ENCODE assay signal across 12 cellular contexts in the genomic region with DNA sequence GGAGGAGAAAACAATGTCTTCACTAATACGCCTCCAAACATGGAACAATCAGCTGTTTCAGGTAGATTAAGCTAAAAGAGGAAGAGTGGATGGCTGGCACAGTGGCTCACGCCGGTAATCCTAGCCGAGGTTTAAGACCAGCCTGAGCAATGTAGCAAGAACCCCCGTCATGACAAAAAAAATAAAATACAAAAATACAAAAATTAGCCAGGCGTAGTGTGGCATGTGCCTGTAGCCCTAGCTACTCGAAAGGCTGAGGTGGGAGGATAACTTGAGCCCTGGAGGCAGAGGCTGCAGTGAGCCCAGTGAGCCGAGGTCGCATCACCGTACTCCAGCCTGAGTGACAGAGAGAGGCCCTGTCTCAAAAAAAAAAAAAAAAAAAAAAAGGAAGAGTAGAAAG. TPM values are rescaled to one million over a fixed set of nuclear protein-coding genes. Genes with fewer than 3 reads are reported as not detected.
A peak's percentile ranks its signal among the peaks of the same experiment; 100 is the strongest.
DNase-seq lines count a peak whose midpoint lies in the region; ATAC-seq and TF ChIP-seq lines count a peak whose summit lies in the region.
"Had no signal": no experiment of that assay in that cellular context is flagged by ENCODE, and none has a peak within 500 bp of the region (broad histone marks: within the 10 kb centered on the region; RNA-seq: fewer than 3 reads in every experiment).

No MANE protein-coding gene starts in this region.

- peak overlapping the region; percentile 87 for H3K4me3 Mint-ChIP-seq in Calu3 (ENCODE audit: low read depth, unreplicated experiment)
- peak overlapping the region; percentile 79 for H3K4me3 Mint-ChIP-seq in activated CD8-positive, alpha-beta T cell treated with anti-CD3 and anti-CD28 coated beads, Interleukin-2, amount 10 ng/mL, durations not matched to agents 7 days and 5 days
- peak overlapping the region; percentile 67 for H3K4me3 Mint-ChIP-seq in natural killer cell treated with Interleukin-12 subunit alpha and Interleukin-12 subunit beta and Interleukin-15 and Interleukin-18, amount 100 ng/mL, for 72 hours

- CTCF ChIA-PET in Calu3 (lab: Charles Lee) (interaction anchor here (0.6 to 1.2 kb wide), 5 partner anchors 35 to 436 kb away, joined by 3 to 6 read pairs (median 4); no protein-coding TSS in a partner anchor), HEK293 (lab: Yijun Ruan, JAX) (interaction anchor here (0.6 to 0.8 kb wide), 4 partner anchors 12 to 278 kb away, joined by 3 to 5 read pairs (median 4); no protein-coding TSS in a partner anchor)
- CTCF ChIA-PET in activated CD8-positive, alpha-beta T cell treated with anti-CD3 and anti-CD28 coated beads, Interleukin-2, amount 10 ng/mL, durations not matched to agents 7 days and 5 days (lab: Charles Lee), result interaction anchor here (1.4 kb wide), 1 partner anchor 35 kb away, joined by 3 read pairs; no protein-coding TSS in a partner anchor

- intact Hi-C loops in Calu3 (cut with micrococcal nuclease; ENCODE audit: unreplicated experiment) (loop anchor here (2.0 to 10.0 kb wide), 2 partner anchors 320 to 416 kb away; no protein-coding TSS in a partner anchor), left ventricle myocardium inferior (cut with micrococcal nuclease) (loop anchor here (10.0 kb wide), 1 partner anchor 316 kb away; no protein-coding TSS in a partner anchor)

- DNase-seq in Calu3 (no peak), dermis blood vessel endothelial cell (no peak), left ventricle myocardium inferior (no peak), RKO (ENCODE audit: low spot score) (no peak)
- no peak for DNase-seq in activated CD8-positive, alpha-beta T cell treated with anti-CD3 and anti-CD28 coated beads, Interleukin-2, amount 10 ng/mL, durations not matched to agents 7 days and 5 days
- DNase-seq in natural killer cell treated with Interleukin-12 subunit alpha and Interleukin-12 subunit beta and Interleukin-15 and Interleukin-18, amount 100 ng/mL, for 72 hours (ENCODE audit: low spot score), result no peak
- DNase-seq: GDM1, NCI-H187 treated with DMSO at 0.1 percent for 48 hours had no signal

- H3K4me1 ChIP-seq in HEK293 (ENCODE audit: control insufficient read depth, insufficient read depth, low read length) (peaks cover 9% of the 10 kb centered on the region), left ventricle myocardium inferior (peaks cover 43% of the 10 kb centered on the region)

- H3K9me3 ChIP-seq in HEK293 (ENCODE audit: control insufficient read depth, insufficient read depth, low read depth, low read length), result no peaks in the 10 kb centered on the region
- H3K9me3 ChIP-seq in left ventricle myocardium inferior (replicated peaks), result no peaks in the 10 kb centered on the region
- H3K9me3 ChIP-seq: Peyer's patch, vagina had no signal

- BruUV-seq in Calu3 (replicated peaks; lab: Mats Ljungman, UMichigan), result no TSS peak

- TF ChIP-seq CTCF in Calu3 (IDR thresholded peaks at IDR 0.05; ENCODE audit: unreplicated experiment) (no peak), HEK293 (tag by site-specific recombination; IDR thresholded peaks at IDR 0.05) (no peak), left ventricle myocardium inferior (IDR thresholded peaks at IDR 0.05; ENCODE audit: borderline replicate concordance) (no peak)

- ATAC-seq in activated CD8-positive, alpha-beta T cell treated with anti-CD3 and anti-CD28 coated beads, Interleukin-2, amount 10 ng/mL, durations not matched to agents 7 days and 5 days, result no peak
- ATAC-seq in natural killer cell treated with Interleukin-12 subunit alpha and Interleukin-12 subunit beta and Interleukin-15 and Interleukin-18, amount 100 ng/mL, for 72 hours, result no peak
- ATAC-seq: activated CD4-positive, CD25-positive, alpha-beta regulatory T cell treated with anti-CD3 and anti-CD28 coated beads, Interleukin-2, amount 50 U/mL, for 24 hours had no signal

- peaks cover 33% of the 10 kb centered on the region for H3K36me3 Mint-ChIP-seq in Calu3 (ENCODE audit: insufficient read depth, unreplicated experiment)
- H3K36me3 Mint-ChIP-seq in activated CD8-positive, alpha-beta T cell treated with anti-CD3 and anti-CD28 coated beads, Interleukin-2, amount 10 ng/mL, durations not matched to agents 7 days and 5 days (ENCODE audit: low read depth), result peaks cover 6% of the 10 kb centered on the region
- H3K36me3 Mint-ChIP-seq in natural killer cell treated with Interleukin-12 subunit alpha and Interleukin-12 subunit beta and Interleukin-15 and Interleukin-18, amount 100 ng/mL, for 72 hours, result peaks cover 11% of the 10 kb centered on the region

- no peaks in the 10 kb centered on the region for H3K27me3 ChIP-seq in left ventricle myocardium inferior (ENCODE audit: low read depth)
- H3K27me3 ChIP-seq: Peyer's patch, vagina had no signal

- H3K4me3 ChIP-seq in HEK293 (ENCODE audit: low read depth, low read length), result no peak overlapping the region
- H3K4me3 ChIP-seq in left ventricle myocardium inferior, result no peak overlapping the region

- no peaks in the 10 kb centered on the region for H3K4me1 Mint-ChIP-seq in Calu3 (ENCODE audit: low read depth, unreplicated experiment)
- peaks cover 40% of the 10 kb centered on the region for H3K4me1 Mint-ChIP-seq in activated CD8-positive, alpha-beta T cell treated with anti-CD3 and anti-CD28 coated beads, Interleukin-2, amount 10 ng/mL, durations not matched to agents 7 days and 5 days (ENCODE audit: low read depth)
- peaks cover 41 to 52% of the 10 kb centered on the region in 2 donors for H3K4me1 Mint-ChIP-seq in natural killer cell treated with Interleukin-12 subunit alpha and Interleukin-12 subunit beta and Interleukin-15 and Interleukin-18, amount 100 ng/mL, for 72 hours (ENCODE audit: low read depth in 2 of 2)

- POLR2A ChIA-PET in HEK293 (lab: Yijun Ruan, JAX), result interaction anchor here (0.7 to 1.5 kb wide), 2 partner anchors 61 to 98 kb away, joined by 4 to 9 read pairs; no protein-coding TSS in a partner anchor
- POLR2A ChIA-PET in activated CD8-positive, alpha-beta T cell treated with anti-CD3 and anti-CD28 coated beads, Interleukin-2, amount 10 ng/mL, durations not matched to agents 7 days and 5 days (lab: Charles Lee), result no interaction called here

- no peak overlapping the region for H3K27ac Mint-ChIP-seq in Calu3 (ENCODE audit: unreplicated experiment)
- H3K27ac Mint-ChIP-seq in activated CD8-positive, alpha-beta T cell treated with anti-CD3 and anti-CD28 coated beads, Interleukin-2, amount 10 ng/mL, durations not matched to agents 7 days and 5 days, result peak overlapping the region; percentile 87
- H3K27ac Mint-ChIP-seq in natural killer cell treated with Interleukin-12 subunit alpha and Interleukin-12 subunit beta and Interleukin-15 and Interleukin-18, amount 100 ng/mL, for 72 hours, result peak overlapping the region; percentile 68

- H3K27ac ChIP-seq in HEK293 (ENCODE audit: extremely low read depth, low read depth, low read length) (no peak overlapping the region), left ventricle myocardium inferior (replicated peaks) (no peak overlapping the region)

- H3K36me3 ChIP-seq in HEK293 (ENCODE audit: control insufficient read depth in 2 of 2, insufficient read depth in 1 of 2, low read length in 2 of 2) (no peaks in the 10 kb centered on the region), left ventricle myocardium inferior (no peaks in the 10 kb centered on the region)
- H3K36me3 ChIP-seq: Peyer's patch, vagina had no signal

- peaks cover 15% of the 10 kb centered on the region for H3K27me3 Mint-ChIP-seq in Calu3 (ENCODE audit: unreplicated experiment)
- no peaks in the 10 kb centered on the region for H3K27me3 Mint-ChIP-seq in activated CD8-positive, alpha-beta T cell treated with anti-CD3 and anti-CD28 coated beads, Interleukin-2, amount 10 ng/mL, durations not matched to agents 7 days and 5 days (ENCODE audit: low read depth)
- H3K27me3 Mint-ChIP-seq in natural killer cell treated with Interleukin-12 subunit alpha and Interleukin-12 subunit beta and Interleukin-15 and Interleukin-18, amount 100 ng/mL, for 72 hours, result peaks cover 0 to 2% of the 10 kb centered on the region in 2 donors

- no peaks in the 10 kb centered on the region for H3K9me3 Mint-ChIP-seq in Calu3 (ENCODE audit: low read depth, unreplicated experiment)
- no peaks in the 10 kb centered on the region for H3K9me3 Mint-ChIP-seq in activated CD8-positive, alpha-beta T cell treated with anti-CD3 and anti-CD28 coated beads, Interleukin-2, amount 10 ng/mL, durations not matched to agents 7 days and 5 days (ENCODE audit: insufficient read depth)
- no peaks in the 10 kb centered on the region for H3K9me3 Mint-ChIP-seq in natural killer cell treated with Interleukin-12 subunit alpha and Interleukin-12 subunit beta and Interleukin-15 and Interleukin-18, amount 100 ng/mL, for 72 hours

TF ChIP-seq in HEK293, 187 proteins besides CTCF, POLR2A, EP300 and RAD21 (continues in another document):
- TF ChIP-seq ZNF214 (tag by site-specific recombination; IDR thresholded peaks at IDR 0.05; ENCODE audit: borderline replicate concordance), result no peak

RNA-seq across cellular contexts. Expression of a gene that starts 1.2 kb away (rescaled TPM):
- total RNA-seq in Calu3 (2022), result 89.0 and 89.6 TPM in 2 replicates
- 10 to 100 TPM; 74.7 to 76.9 TPM for total RNA-seq in activated CD8-positive, alpha-beta T cell treated with anti-CD3 and anti-CD28 coated beads, Interleukin-2, amount 10 ng/mL, durations not matched to agents 7 days and 5 days
- 100 to 1,000 TPM; 121 to 142 TPM for total RNA-seq in natural killer cell treated with Interleukin-12 subunit alpha and Interleukin-12 subunit beta and Interleukin-15 and Interleukin-18, amount 100 ng/mL, for 72 hours
- 93.3 and 115 TPM in 2 replicates for total RNA-seq in dermis blood vessel endothelial cell
- total RNA-seq in left ventricle myocardium inferior, result 55.0 TPM
